ENCODE assay signal across 31 cellular contexts in the genomic region with DNA sequence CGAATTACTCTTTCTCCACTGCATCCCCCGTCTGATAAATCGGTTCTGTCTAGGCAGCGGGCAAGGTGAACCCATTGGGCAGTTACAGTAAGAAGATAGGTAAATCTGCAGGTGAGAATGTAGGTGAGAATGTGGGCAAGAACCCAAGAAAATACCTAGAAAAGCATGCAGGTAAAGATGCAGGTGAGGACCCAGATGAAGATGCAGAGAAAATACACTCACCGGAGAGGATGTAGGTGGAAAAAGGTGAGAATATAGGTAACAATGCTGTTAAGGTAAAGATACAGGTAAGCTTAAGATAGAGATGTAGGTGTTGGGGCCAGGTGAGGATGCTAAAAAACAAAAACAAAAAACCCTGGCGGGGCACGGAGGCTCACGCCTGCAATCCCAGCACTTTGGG. TPM values are rescaled to one million over a fixed set of nuclear protein-coding genes. Genes with fewer than 3 reads are reported as not detected.
"Had no signal": no experiment of that assay in that cellular context is flagged by ENCODE, and none has a peak within 500 bp of the region (broad histone marks: within the 10 kb centered on the region; RNA-seq: fewer than 3 reads in every experiment).

No MANE protein-coding gene starts in this region.

- H3K4me3 ChIP-seq: mucosa of descending colon, prostate gland, sigmoid colon, tibial nerve had no signal

- H3K4me3 Mint-ChIP-seq: dendritic cell treated with granulocyte-macrophage colony-stimulating factor and Interleukin-4, amounts not matched to agents 40 ng/mL and 50 ng/mL, for 4 days; endodermal cell; nephron progenitor cell; stimulated activated memory B cell treated with anti-CD40 and anti-IgM and Interleukin-4, amounts not matched to agents 10 μg/mL and 1 μg/mL and 100 μg/mL, for 72 hours had no signal

- ATAC-seq: esophagus mucosa; left cardiac atrium; left ventricle myocardium superior; mucosa of descending colon; stimulated activated memory B cell treated with anti-CD40 and anti-IgM and Interleukin-4, amounts not matched to agents 10 μg/mL and 1 μg/mL and 100 μg/mL, for 72 hours had no signal

- DNase-seq: activated CD4-positive, alpha-beta T cell treated with anti-CD3 and anti-CD28 coated beads, Interleukin-2, amount 50 U/mL, for 1 hour; activated CD4-positive, CD25-positive, alpha-beta regulatory T cell treated with anti-CD3 and anti-CD28 coated beads, Interleukin-2, amount 50 U/mL, for 72 hours; activated CD8-positive, alpha-beta memory T cell treated with anti-CD3 and anti-CD28 coated beads, Interleukin-2, amount 50 U/mL, for 4 hours; activated gamma-delta T cell treated with Interleukin-2 at 50 U/mL for 16 hours; amygdala; caudate nucleus; endodermal cell; foreskin fibroblast; head of caudate nucleus; hippocampal formation; left cardiac atrium; left ventricle myocardium superior; nephron progenitor cell; retina; small intestine; stimulated activated CD4-positive, alpha-beta T cell treated with anti-CD3 and anti-CD28 coated beads, Interleukin-4, amount 100 ng/mL, for 4 hours; stimulated activated CD8-positive, alpha-beta memory T cell treated with anti-CD3 and anti-CD28 coated beads, Interleukin-4, amount 100 ng/mL, for 48 hours; T-helper 9 cell had no signal

- H3K27me3 ChIP-seq: tibial nerve had no signal

- H3K27ac ChIP-seq: prostate gland, sigmoid colon, tibial nerve had no signal

- H3K36me3 ChIP-seq: neutrophil, prostate gland, sigmoid colon had no signal

- H3K9me3 ChIP-seq: mucosa of descending colon, neutrophil, prostate gland had no signal

- H3K27ac Mint-ChIP-seq: dendritic cell treated with granulocyte-macrophage colony-stimulating factor and Interleukin-4, amounts not matched to agents 40 ng/mL and 50 ng/mL, for 4 days; endodermal cell; nephron progenitor cell; stimulated activated memory B cell treated with anti-CD40 and anti-IgM and Interleukin-4, amounts not matched to agents 10 μg/mL and 1 μg/mL and 100 μg/mL, for 72 hours had no signal

- H3K4me1 ChIP-seq: prostate gland, sigmoid colon had no signal

- H3K36me3 Mint-ChIP-seq: stimulated activated memory B cell treated with anti-CD40 and anti-IgM and Interleukin-4, amounts not matched to agents 10 μg/mL and 1 μg/mL and 100 μg/mL, for 72 hours had no signal

RNA-seq across cellular contexts. Expression of a gene that starts 6.3 kb away (rescaled TPM):
- total RNA-seq: lung microvascular endothelial cell, myocyte, osteocyte, temporal lobe had no signal
- polyA plus RNA-seq: keratinocyte had no signal
